In genomic region chr2:85396531-85397470, GRCh38 we compare ENCODE assay signal across 10 cellular contexts. TPM values are rescaled to one million over a fixed set of nuclear protein-coding genes. Genes with fewer than 3 reads are reported as not detected.
DNase-seq lines count a peak whose midpoint lies in the region; ATAC-seq, FAIRE-seq and TF ChIP-seq lines count a peak whose summit lies in the region.
"Had no signal": no experiment of that assay in that cellular context is flagged by ENCODE, and none has a peak within 500 bp of the region (broad histone marks: within the 10 kb centered on the region; RNA-seq: fewer than 3 reads in every experiment).

No MANE protein-coding gene starts in this region.

- H3K4me3 ChIP-seq in pancreas: no peak overlapping the region

- H3K27ac ChIP-seq in 22Rv1 (peak overlapping the region; percentile 67), pancreas (peak overlapping the region; percentile 4 to 75 (median 54))

- H3K9me3 ChIP-seq in pancreas: no peaks in the 10 kb centered on the region

- no peaks in the 10 kb centered on the region for H3K27me3 Mint-ChIP-seq in dendritic cell treated with granulocyte-macrophage colony-stimulating factor and Interleukin-4, amounts not matched to agents 40 ng/mL and 50 ng/mL, for 4 days

- H3K36me3 Mint-ChIP-seq in dendritic cell treated with granulocyte-macrophage colony-stimulating factor and Interleukin-4, amounts not matched to agents 40 ng/mL and 50 ng/mL, for 4 days (ENCODE audit: low read depth): peaks cover 100% of the 10 kb centered on the region

- H3K4me1 ChIP-seq in pancreas: peaks cover 0 to 14% (median 5%) of the 10 kb centered on the region in 3 donors

- no peak overlapping the region for H3K4me3 Mint-ChIP-seq in dendritic cell treated with granulocyte-macrophage colony-stimulating factor and Interleukin-4, amounts not matched to agents 40 ng/mL and 50 ng/mL, for 4 days
- H3K4me3 Mint-ChIP-seq: H9 had no signal

- DNase-seq in HT-29 (ENCODE audit: low spot score) (peak; percentile 72), pancreas (no peak), NCI-H524 (lab: John Stamatoyannopoulos, UW) (no peak), NCI-H524 treated with DMSO at 0.1 percent for 48 hours (lab: John Stamatoyannopoulos, UW) (no peak)
- DNase-seq: H9, NCI-H146 had no signal

- TF ChIP-seq CTCF in 22Rv1 (IDR thresholded peaks at IDR 0.05): no peak
- no peak for TF ChIP-seq CTCF in pancreas (IDR thresholded peaks at IDR 0.05)

- no peaks in the 10 kb centered on the region for H3K9me3 Mint-ChIP-seq in dendritic cell treated with granulocyte-macrophage colony-stimulating factor and Interleukin-4, amounts not matched to agents 40 ng/mL and 50 ng/mL, for 4 days
- H3K9me3 Mint-ChIP-seq: H9 had no signal

- no peak for FAIRE-seq in pancreas (lab: Jason Lieb, UNC)

- peak overlapping the region; percentile 68 for H3K27ac Mint-ChIP-seq in dendritic cell treated with granulocyte-macrophage colony-stimulating factor and Interleukin-4, amounts not matched to agents 40 ng/mL and 50 ng/mL, for 4 days
- H3K27ac Mint-ChIP-seq: H9 had no signal

- H3K36me3 ChIP-seq in pancreas: no peaks in the 10 kb centered on the region

- ATAC-seq in pancreas (peak; percentile 57 to 80 (median 67)), GM19023 (IDR thresholded peaks at IDR 0.05; ENCODE audit: unreplicated experiment) (no peak), GM19397 (IDR thresholded peaks at IDR 0.05; ENCODE audit: unreplicated experiment) (no peak)

- intact Hi-C loops in dendritic cell treated with granulocyte-macrophage colony-stimulating factor and Interleukin-4, amounts not matched to agents 40 ng/mL and 50 ng/mL, for 4 days (cut with micrococcal nuclease): no loop called here
- intact Hi-C loops in pancreas (cut with DNase I): no loop called here

- no peaks in the 10 kb centered on the region for H3K27me3 ChIP-seq in pancreas

- peaks cover 14% of the 10 kb centered on the region for H3K4me1 Mint-ChIP-seq in dendritic cell treated with granulocyte-macrophage colony-stimulating factor and Interleukin-4, amounts not matched to agents 40 ng/mL and 50 ng/mL, for 4 days (ENCODE audit: low read depth)

- 36 to 39% methylated on average over 5 of the region's 5 CpGs for WGBS in pancreas, 2 donors

RNA-seq across cellular contexts. Expression of gene CAPG, which starts 13.4 kb away (rescaled TPM):
- total RNA-seq in HT-29 (2014; rRNA removed; shearing (Covaris generic)): 460 and 472 TPM in 2 replicates
- 100 to 1,000 TPM in 1 of 6 donors, 10 to 100 TPM in 5; 10.9 to 111 (median 29.0) TPM for total RNA-seq in pancreas
- polyA plus RNA-seq in pancreas: 10 to 100 TPM; 37.6 to 41.3 TPM

RNA-seq across cellular contexts. Expression of gene SH2D6, which starts 21.7 kb away (rescaled TPM):
- 0.08 and 0.21 TPM in 2 replicates for total RNA-seq in HT-29 (2014; rRNA removed; shearing (Covaris generic))
- total RNA-seq in pancreas: 1 to 10 TPM in 5 of 6 donors, under 1 TPM in 1; 0.70 to 9.7 (median 2.8) TPM
- 10 to 100 TPM; 21.3 to 28.1 TPM for polyA plus RNA-seq in pancreas

RNA-seq across cellular contexts. Expression of gene ELMOD3, which starts 42.2 kb away (rescaled TPM):
- 6.5 and 7.1 TPM in 2 replicates for total RNA-seq in HT-29 (2014; rRNA removed; shearing (Covaris generic))
- 10 to 100 TPM in 1 of 6 donors, 1 to 10 TPM in 5; 3.9 to 10.5 (median 6.6) TPM for total RNA-seq in pancreas
- 10 to 100 TPM; 21.1 to 22.9 TPM for polyA plus RNA-seq in pancreas

RNA-seq across cellular contexts. Expression of gene RETSAT, which starts 42.5 kb away (rescaled TPM):
- total RNA-seq in HT-29 (2014; rRNA removed; shearing (Covaris generic)): 18.5 and 23.5 TPM in 2 replicates
- 10 to 100 TPM; 24.9 to 48.3 (median 35.0) TPM for total RNA-seq in pancreas
- polyA plus RNA-seq in pancreas: 10 to 100 TPM; 20.7 to 22.1 TPM

Comparison
In these comparisons a context has a peak if more than half of its experiments do, and no peak if none do; other contexts are left out.
1. ATAC-seq: peak in pancreas (4 of 4); none in GM19023 (single experiment) and GM19397 (single experiment).